Comparison of ENCODE assay signal across 14 cellular contexts in genomic region chr15:98888839-98889479, GRCh38.
DNase-seq lines count a peak whose midpoint lies in the region; ATAC-seq and TF ChIP-seq lines count a peak whose summit lies in the region.
"Had no signal": no experiment of that assay in that cellular context is flagged by ENCODE, and none has a peak within 500 bp of the region (broad histone marks: within the 10 kb centered on the region; RNA-seq: fewer than 3 reads in every experiment).

No MANE protein-coding gene starts in this region.

- H3K4me1 ChIP-seq in endodermal cell (ENCODE audit: control insufficient read depth, insufficient read depth, low read length), result peaks cover 3% of the 10 kb centered on the region

- no peak overlapping the region for H3K4me3 ChIP-seq in endodermal cell (ENCODE audit: low read length)
- H3K4me3 ChIP-seq: gastrocnemius medialis, thyroid gland had no signal

- peak overlapping the region; percentile 4 for H3K27ac Mint-ChIP-seq in endodermal cell
- H3K27ac Mint-ChIP-seq: CD4-positive, alpha-beta T cell; progenitor cell of endocrine pancreas had no signal

- ATAC-seq in GM21619 (IDR thresholded peaks at IDR 0.05; ENCODE audit: unreplicated experiment) (no peak), HG03520 (IDR thresholded peaks at IDR 0.05; ENCODE audit: unreplicated experiment) (no peak), GM21367 (IDR thresholded peaks at IDR 0.05; ENCODE audit: unreplicated experiment) (no peak)
- ATAC-seq: gastrocnemius medialis had no signal

- no peaks in the 10 kb centered on the region for H3K27me3 ChIP-seq in endodermal cell (ENCODE audit: control insufficient read depth, insufficient read depth, low read length, poor library complexity, severe bottlenecking)
- H3K27me3 ChIP-seq: gastrocnemius medialis, thyroid gland had no signal

- peak; percentile 77 for DNase-seq in ELR (ENCODE audit: low read depth)
- DNase-seq in OCI-M2 (lab: John Stamatoyannopoulos, UW; ENCODE audit: unreplicated experiment), result peak; percentile 56
- no peak for DNase-seq in endodermal cell
- peak; percentile 55 for DNase-seq in non-pigmented ciliary epithelial cell (ENCODE audit: low read depth)
- no peak for DNase-seq in activated T-cell treated with anti-CD3 and anti-CD28 coated beads, Interleukin-2, amount 50 U/mL, for 1 hour
- DNase-seq: CD4-positive, alpha-beta T cell; central memory CD4-positive, alpha-beta T cell; gastrocnemius medialis; NCI-H1694 treated with DMSO at 0.1 percent for 48 hours; thyroid gland had no signal

- peaks cover 21% of the 10 kb centered on the region for H3K36me3 ChIP-seq in endodermal cell (ENCODE audit: control insufficient read depth, insufficient read depth, low read length)
- H3K36me3 ChIP-seq: gastrocnemius medialis, thyroid gland had no signal

- H3K36me3 Mint-ChIP-seq in endodermal cell (ENCODE audit: low read depth), result peaks cover 13% of the 10 kb centered on the region

- H3K27me3 Mint-ChIP-seq in endodermal cell (ENCODE audit: insufficient read depth), result no peaks in the 10 kb centered on the region
- H3K27me3 Mint-ChIP-seq: CD4-positive, alpha-beta T cell; progenitor cell of endocrine pancreas had no signal

- 86 to 99% methylated on average over 6 to 8 of the region's 8 CpGs for WGBS in endodermal cell (ENCODE audit: insufficient coverage in 1 of 2, insufficient read length in 1 of 2), 2 experiments

- no peaks in the 10 kb centered on the region for H3K9me3 Mint-ChIP-seq in endodermal cell
- H3K9me3 Mint-ChIP-seq: CD4-positive, alpha-beta T cell had no signal

- peaks cover 4% of the 10 kb centered on the region for H3K4me1 Mint-ChIP-seq in endodermal cell

- no peak overlapping the region for H3K27ac ChIP-seq in endodermal cell (ENCODE audit: low read depth, low read length)
- H3K27ac ChIP-seq: gastrocnemius medialis, thyroid gland had no signal

- no peak overlapping the region for H3K9ac ChIP-seq in endodermal cell (ENCODE audit: extremely low read depth, low read length, poor library complexity, severe bottlenecking)

- no peak for TF ChIP-seq CTCF in endodermal cell (conservative IDR thresholded peaks at IDR 0.05)

- H3K9me3 ChIP-seq in endodermal cell (ENCODE audit: control insufficient read depth, low read length), result no peaks in the 10 kb centered on the region
- H3K9me3 ChIP-seq: gastrocnemius medialis, thyroid gland had no signal

- H3K4me3 Mint-ChIP-seq in endodermal cell, result no peak overlapping the region
- H3K4me3 Mint-ChIP-seq: CD4-positive, alpha-beta T cell had no signal

Comparison
In these comparisons a context has a peak if more than half of its experiments do, and no peak if none do; other contexts are left out.
1. DNase-seq: peak in ELR (single experiment), OCI-M2 (single experiment) and non-pigmented ciliary epithelial cell (single experiment); none in endodermal cell (single experiment) and activated T-cell treated with anti-CD3 and anti-CD28 coated beads, Interleukin-2, amount 50 U/mL, for 1 hour (single experiment).